16 cellular contexts compared by ENCODE assay signal in the genomic region with DNA sequence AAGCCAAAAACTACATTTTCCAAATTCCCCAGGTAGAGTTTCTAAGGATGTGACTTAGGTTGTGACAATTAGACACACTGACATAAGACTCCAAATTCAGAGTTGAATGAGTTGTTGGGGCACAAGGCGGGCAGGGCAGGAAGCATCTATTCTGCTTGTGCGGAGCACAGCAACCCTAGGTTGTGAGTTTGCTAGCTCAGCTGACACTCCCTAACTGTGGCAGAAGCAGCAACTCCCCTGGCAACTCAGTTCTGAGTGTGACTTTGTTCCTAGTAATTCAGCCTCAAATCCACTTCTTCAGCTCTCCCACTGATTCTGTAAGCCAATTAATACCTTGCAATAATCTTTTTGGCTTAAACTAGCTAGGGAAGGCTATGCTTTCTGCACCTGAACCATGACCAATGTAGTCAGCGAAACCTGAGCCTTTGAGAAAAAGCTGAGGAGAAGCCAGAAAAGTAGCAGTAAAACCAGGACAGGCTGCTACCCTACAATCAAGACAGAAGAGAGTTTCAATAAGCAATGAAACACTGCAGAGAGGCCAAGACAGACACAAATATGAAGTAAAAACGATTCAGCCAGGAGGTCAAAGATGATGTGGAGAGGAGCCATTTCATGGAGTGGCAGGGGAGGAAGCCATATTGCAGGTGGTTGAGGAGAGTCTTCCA. TPM values are rescaled to one million over a fixed set of nuclear protein-coding genes. Genes with fewer than 3 reads are reported as not detected.
DNase-seq lines count a peak whose midpoint lies in the region; ATAC-seq, FAIRE-seq and TF ChIP-seq lines count a peak whose summit lies in the region.
"Had no signal": no experiment of that assay in that cellular context is flagged by ENCODE, and none has a peak within 500 bp of the region (broad histone marks: within the 10 kb centered on the region; RNA-seq: fewer than 3 reads in every experiment).

No MANE protein-coding gene starts in this region.

- H3K9me3 ChIP-seq in CD4-positive, CD25-positive, alpha-beta regulatory T cell (ENCODE audit: control insufficient read depth in 2 of 2, low read length in 2 of 2) = no peaks in the 10 kb centered on the region
- H3K9me3 ChIP-seq in WERI-Rb-1 (ENCODE audit: severe bottlenecking) (no peaks in the 10 kb centered on the region), adrenal gland (replicated peaks in 1 of 3) (no peaks in the 10 kb centered on the region), gastroesophageal sphincter (no peaks in the 10 kb centered on the region)
- H3K9me3 ChIP-seq in naive thymus-derived CD4-positive, alpha-beta T cell (ENCODE audit: control insufficient read depth in 2 of 3, low read length in 3 of 3) = no peaks in the 10 kb centered on the region
- H3K9me3 ChIP-seq: heart right ventricle had no signal

- no peaks in the 10 kb centered on the region for H3K36me3 ChIP-seq in CD4-positive, CD25-positive, alpha-beta regulatory T cell (ENCODE audit: control insufficient read depth, insufficient read depth, low read length)
- no peaks in the 10 kb centered on the region for H3K36me3 ChIP-seq in WERI-Rb-1
- H3K36me3 ChIP-seq in naive thymus-derived CD4-positive, alpha-beta T cell (ENCODE audit: control insufficient read depth in 2 of 3, insufficient read depth in 3 of 3, low read length in 3 of 3) = no peaks in the 10 kb centered on the region
- no peaks in the 10 kb centered on the region for H3K36me3 ChIP-seq in adrenal gland (replicated peaks in 1 of 2)
- no peaks in the 10 kb centered on the region for H3K36me3 ChIP-seq in gastroesophageal sphincter
- H3K36me3 ChIP-seq: brain microvascular endothelial cell, heart right ventricle had no signal

- peaks cover 30% of the 10 kb centered on the region for H3K4me1 ChIP-seq in CD4-positive, CD25-positive, alpha-beta regulatory T cell (ENCODE audit: control insufficient read depth, insufficient read depth, low read length, poor library complexity, severe bottlenecking)
- peaks cover 30 to 55% of the 10 kb centered on the region in 2 donors for H3K4me1 ChIP-seq in naive thymus-derived CD4-positive, alpha-beta T cell (ENCODE audit: control insufficient read depth in 2 of 2, insufficient read depth in 2 of 2, low read length in 2 of 2)
- H3K4me1 ChIP-seq in adrenal gland (replicated peaks in 1 of 2) (no peaks in the 10 kb centered on the region), gastroesophageal sphincter (no peaks in the 10 kb centered on the region)

- TF ChIP-seq CTCF in D721Med (IDR thresholded peaks at IDR 0.05; ENCODE audit: insufficient read depth, missing control alignments) = no peak
- no peak for TF ChIP-seq CTCF in WERI-Rb-1 (IDR thresholded peaks at IDR 0.05; ENCODE audit: low read depth, low read length)
- no peak for TF ChIP-seq CTCF in adrenal gland (IDR thresholded peaks at IDR 0.05)
- TF ChIP-seq CTCF in gastroesophageal sphincter (IDR thresholded peaks at IDR 0.05) = no peak

- FAIRE-seq in D721Med (lab: Jason Lieb, UNC) = no peak

- peaks cover 7 to 60% (median 35%) of the 10 kb centered on the region in 4 donors for H3K4me1 Mint-ChIP-seq in CD4-positive, CD25-positive, alpha-beta regulatory T cell
- peaks cover 35 to 76% (median 70%) of the 10 kb centered on the region in 7 donors for H3K4me1 Mint-ChIP-seq in naive thymus-derived CD4-positive, alpha-beta T cell

- no peak overlapping the region for H3K4me3 ChIP-seq in CD4-positive, CD25-positive, alpha-beta regulatory T cell (ENCODE audit: low read depth, low read length)
- H3K4me3 ChIP-seq in WERI-Rb-1 (ENCODE audit: low read depth, low read length) (no peak overlapping the region), adrenal gland (no peak overlapping the region), gastroesophageal sphincter (no peak overlapping the region)
- no peak overlapping the region for H3K4me3 ChIP-seq in naive thymus-derived CD4-positive, alpha-beta T cell (ENCODE audit: low read length)
- H3K4me3 ChIP-seq: dorsolateral prefrontal cortex, heart right ventricle, smooth muscle cell had no signal

- POLR2A ChIA-PET in naive thymus-derived CD4-positive, alpha-beta T cell (lab: Charles Lee) = interaction anchor here (0.8 to 1.4 kb wide), 4 partner anchors 19 to 30 kb away, joined by 3 to 4 read pairs (median 3); a partner anchor contains a TSS

- intact Hi-C loops in naive thymus-derived CD4-positive, alpha-beta T cell (cut with micrococcal nuclease) = loop anchor here in 1 of 2 donors (2.0 to 5.0 kb wide), 2 partner anchors 15 to 35 kb away; no protein-coding TSS in a partner anchor
- intact Hi-C loops in adrenal gland (cut with DNase I) = no loop called here

- no peak for TF ChIP-seq EP300 in gastroesophageal sphincter (IDR thresholded peaks at IDR 0.05)

- H3K27ac Mint-ChIP-seq in CD4-positive, CD25-positive, alpha-beta regulatory T cell = peak overlapping the region in 2 of 3 donors; percentile 65 to 87
- H3K27ac Mint-ChIP-seq in naive thymus-derived CD4-positive, alpha-beta T cell = peak overlapping the region in 8 of 9 donors; percentile 25 to 94 (median 89)
- H3K27ac Mint-ChIP-seq: stimulated activated memory B cell treated with anti-CD40 and anti-IgM and Interleukin-4, amounts not matched to agents 10 μg/mL and 1 μg/mL and 100 μg/mL, for 72 hours had no signal

- no peak for ATAC-seq in CD4-positive, CD25-positive, alpha-beta regulatory T cell (ENCODE audit: low read depth in 2 of 2)
- no peak for ATAC-seq in naive thymus-derived CD4-positive, alpha-beta T cell
- no peak for ATAC-seq in gastroesophageal sphincter
- ATAC-seq: heart right ventricle; stimulated activated memory B cell treated with anti-CD40 and anti-IgM and Interleukin-4, amounts not matched to agents 10 μg/mL and 1 μg/mL and 100 μg/mL, for 72 hours had no signal

- no peaks in the 10 kb centered on the region for H3K27me3 ChIP-seq in CD4-positive, CD25-positive, alpha-beta regulatory T cell (ENCODE audit: control insufficient read depth, insufficient read depth, low read length)
- no peaks in the 10 kb centered on the region for H3K27me3 ChIP-seq in WERI-Rb-1 (ENCODE audit: insufficient read depth, low read depth, severe bottlenecking)
- no peaks in the 10 kb centered on the region for H3K27me3 ChIP-seq in naive thymus-derived CD4-positive, alpha-beta T cell (ENCODE audit: control insufficient read depth in 2 of 2, insufficient read depth in 2 of 2, low read length in 2 of 2)
- H3K27me3 ChIP-seq in adrenal gland = no peaks in the 10 kb centered on the region
- H3K27me3 ChIP-seq in gastroesophageal sphincter = no peaks in the 10 kb centered on the region
- H3K27me3 ChIP-seq: brain microvascular endothelial cell, dorsolateral prefrontal cortex, heart right ventricle had no signal

- no peak overlapping the region for H3K27ac ChIP-seq in CD4-positive, CD25-positive, alpha-beta regulatory T cell (ENCODE audit: insufficient read depth, low read length, poor library complexity, severe bottlenecking)
- no peak overlapping the region for H3K27ac ChIP-seq in WERI-Rb-1
- no peak overlapping the region for H3K27ac ChIP-seq in naive thymus-derived CD4-positive, alpha-beta T cell (ENCODE audit: low read depth, low read length)
- no peak overlapping the region for H3K27ac ChIP-seq in adrenal gland
- H3K27ac ChIP-seq in gastroesophageal sphincter = no peak overlapping the region
- H3K27ac ChIP-seq: brain microvascular endothelial cell, dorsolateral prefrontal cortex, heart right ventricle had no signal

- no peaks in the 10 kb centered on the region for H3K27me3 Mint-ChIP-seq in CD4-positive, CD25-positive, alpha-beta regulatory T cell
- peaks cover 0 to 4% (median 0%) of the 10 kb centered on the region in 5 donors for H3K27me3 Mint-ChIP-seq in naive thymus-derived CD4-positive, alpha-beta T cell
- H3K27me3 Mint-ChIP-seq: progenitor cell of endocrine pancreas; stimulated activated memory B cell treated with anti-CD40 and anti-IgM and Interleukin-4, amounts not matched to agents 10 μg/mL and 1 μg/mL and 100 μg/mL, for 72 hours had no signal

- no peaks in the 10 kb centered on the region for H3K36me3 Mint-ChIP-seq in CD4-positive, CD25-positive, alpha-beta regulatory T cell
- no peaks in the 10 kb centered on the region for H3K36me3 Mint-ChIP-seq in naive thymus-derived CD4-positive, alpha-beta T cell
- H3K36me3 Mint-ChIP-seq: stimulated activated memory B cell treated with anti-CD40 and anti-IgM and Interleukin-4, amounts not matched to agents 10 μg/mL and 1 μg/mL and 100 μg/mL, for 72 hours had no signal

- peak overlapping the region in 2 of 4 donors; percentile 1 to 17 for H3K4me3 Mint-ChIP-seq in CD4-positive, CD25-positive, alpha-beta regulatory T cell
- H3K4me3 Mint-ChIP-seq in naive thymus-derived CD4-positive, alpha-beta T cell = peak overlapping the region in 9 of 10 donors; percentile 3 to 77 (median 41)
- H3K4me3 Mint-ChIP-seq: stimulated activated memory B cell treated with anti-CD40 and anti-IgM and Interleukin-4, amounts not matched to agents 10 μg/mL and 1 μg/mL and 100 μg/mL, for 72 hours had no signal

- H3K9me3 Mint-ChIP-seq in CD4-positive, CD25-positive, alpha-beta regulatory T cell = peaks cover 0 to 1% (median 0%) of the 10 kb centered on the region in 7 donors
- H3K9me3 Mint-ChIP-seq in naive thymus-derived CD4-positive, alpha-beta T cell = peaks cover 0 to 4% (median 0%) of the 10 kb centered on the region in 11 donors
- H3K9me3 Mint-ChIP-seq: stimulated activated memory B cell treated with anti-CD40 and anti-IgM and Interleukin-4, amounts not matched to agents 10 μg/mL and 1 μg/mL and 100 μg/mL, for 72 hours had no signal

- TF ChIP-seq POLR2A in adrenal gland (IDR thresholded peaks at IDR 0.05) (no peak), gastroesophageal sphincter (IDR thresholded peaks at IDR 0.05) (no peak)

- peak in 1 of 3 donors; percentile 37 for DNase-seq in CD4-positive, CD25-positive, alpha-beta regulatory T cell
- peak; percentile 31 for DNase-seq in D721Med (ENCODE audit: insufficient read length, low spot score)
- peak; percentile 27 for DNase-seq in WERI-Rb-1
- peak in 3 of 9 donors; percentile 21 to 24 (median 23) for DNase-seq in naive thymus-derived CD4-positive, alpha-beta T cell
- DNase-seq in adrenal gland = no peak
- no peak for DNase-seq in HCEC 1CT
- DNase-seq: activated effector memory CD4-positive, alpha-beta T cell treated with anti-CD3 and anti-CD28 coated beads, Interleukin-2, amount 50 U/mL, for 16 hours; brain microvascular endothelial cell; dorsolateral prefrontal cortex; heart right ventricle; midbrain; NCI-H524 treated with DMSO at 0.1 percent for 48 hours had no signal

- CTCF ChIA-PET in naive thymus-derived CD4-positive, alpha-beta T cell (lab: Charles Lee) = interaction anchor here (0.5 kb wide), 1 partner anchor 46 kb away, joined by 4 read pairs; no protein-coding TSS in a partner anchor

- WGBS in adrenal gland, 4 donors = 74 to 92% (median 86%) methylated on average over 4 of the region's 4 CpGs
- WGBS in gastroesophageal sphincter (ENCODE audit: low coverage in 1 of 2), 2 donors = 89 to 93% methylated on average over 3 to 4 of the region's 4 CpGs

RNA-seq across cellular contexts. Expression of a gene that starts 30.0 kb away (rescaled TPM):
- 5.4 TPM for total RNA-seq in CD4-positive, CD25-positive, alpha-beta regulatory T cell
- polyA plus RNA-seq in CD4-positive, CD25-positive, alpha-beta regulatory T cell = 10 to 100 TPM in 3 of 4 donors, 1 to 10 TPM in 1; 8.6 to 18.5 (median 15.5) TPM
- total RNA-seq in naive thymus-derived CD4-positive, alpha-beta T cell = 10 to 100 TPM in 3 of 5 experiments, 1 to 10 TPM in 2; 7.5 to 46.2 (median 21.6) TPM
- 10 to 100 TPM; 32.1 to 39.2 TPM for polyA plus RNA-seq in naive thymus-derived CD4-positive, alpha-beta T cell
- total RNA-seq in adrenal gland (10 to 100 TPM in 3 of 8 donors, 1 to 10 TPM in 5; 2.3 to 17.1 (median 9.2) TPM), gastroesophageal sphincter (10 to 100 TPM in 3 of 4 donors, 1 to 10 TPM in 1; 8.6 to 21.1 (median 14.2) TPM)
- 1 to 10 TPM; 2.3 to 5.1 (median 2.9) TPM for polyA plus RNA-seq in adrenal gland

RNA-seq across cellular contexts. Expression of a gene that starts 47.4 kb away (rescaled TPM):
- 24.5 TPM for total RNA-seq in CD4-positive, CD25-positive, alpha-beta regulatory T cell
- polyA plus RNA-seq in CD4-positive, CD25-positive, alpha-beta regulatory T cell = 10 to 100 TPM; 60.6 to 67.8 (median 62.0) TPM
- 100 to 1,000 TPM in 1 of 5 experiments, 10 to 100 TPM in 4; 20.3 to 157 (median 45.2) TPM for total RNA-seq in naive thymus-derived CD4-positive, alpha-beta T cell
- 10 to 100 TPM; 51.6 to 70.5 TPM for polyA plus RNA-seq in naive thymus-derived CD4-positive, alpha-beta T cell
- total RNA-seq in adrenal gland (10 to 100 TPM; 19.4 to 43.2 (median 25.0) TPM), gastroesophageal sphincter (10 to 100 TPM; 36.1 to 53.3 (median 45.4) TPM)
- polyA plus RNA-seq in adrenal gland = 10 to 100 TPM; 10.5 to 31.4 (median 15.9) TPM

Comparison
In these comparisons a context has a peak if more than half of its experiments do, and no peak if none do; other contexts are left out.
1. DNase-seq: peak in D721Med (single experiment) and WERI-Rb-1 (single experiment); none in adrenal gland (0 of 7) and HCEC 1CT (single experiment).